4 cellular contexts compared by ENCODE assay signal in genomic region chr10:45340420-45340819, GRCh38. TPM values are rescaled to one million over a fixed set of nuclear protein-coding genes. Genes with fewer than 3 reads are reported as not detected.
"Had no signal": no experiment of that assay in that cellular context is flagged by ENCODE, and none has a peak within 500 bp of the region (broad histone marks: within the 10 kb centered on the region; RNA-seq: fewer than 3 reads in every experiment).

No MANE protein-coding gene starts in this region.

RNA-seq across cellular contexts. Expression of gene OR13A1, which starts 25.0 kb away (rescaled TPM):
- total RNA-seq: HepG2, HT-29, HT1080, IMR-90 had no signal
- polyA plus RNA-seq: HepG2, IMR-90 had no signal

RNA-seq across cellular contexts. Expression of gene ALOX5, which starts 33.6 kb away (rescaled TPM):
- total RNA-seq: HepG2, HT1080, IMR-90 had no signal
- polyA plus RNA-seq: IMR-90 had no signal
